8 cellular contexts compared by ENCODE assay signal in the genomic region with DNA sequence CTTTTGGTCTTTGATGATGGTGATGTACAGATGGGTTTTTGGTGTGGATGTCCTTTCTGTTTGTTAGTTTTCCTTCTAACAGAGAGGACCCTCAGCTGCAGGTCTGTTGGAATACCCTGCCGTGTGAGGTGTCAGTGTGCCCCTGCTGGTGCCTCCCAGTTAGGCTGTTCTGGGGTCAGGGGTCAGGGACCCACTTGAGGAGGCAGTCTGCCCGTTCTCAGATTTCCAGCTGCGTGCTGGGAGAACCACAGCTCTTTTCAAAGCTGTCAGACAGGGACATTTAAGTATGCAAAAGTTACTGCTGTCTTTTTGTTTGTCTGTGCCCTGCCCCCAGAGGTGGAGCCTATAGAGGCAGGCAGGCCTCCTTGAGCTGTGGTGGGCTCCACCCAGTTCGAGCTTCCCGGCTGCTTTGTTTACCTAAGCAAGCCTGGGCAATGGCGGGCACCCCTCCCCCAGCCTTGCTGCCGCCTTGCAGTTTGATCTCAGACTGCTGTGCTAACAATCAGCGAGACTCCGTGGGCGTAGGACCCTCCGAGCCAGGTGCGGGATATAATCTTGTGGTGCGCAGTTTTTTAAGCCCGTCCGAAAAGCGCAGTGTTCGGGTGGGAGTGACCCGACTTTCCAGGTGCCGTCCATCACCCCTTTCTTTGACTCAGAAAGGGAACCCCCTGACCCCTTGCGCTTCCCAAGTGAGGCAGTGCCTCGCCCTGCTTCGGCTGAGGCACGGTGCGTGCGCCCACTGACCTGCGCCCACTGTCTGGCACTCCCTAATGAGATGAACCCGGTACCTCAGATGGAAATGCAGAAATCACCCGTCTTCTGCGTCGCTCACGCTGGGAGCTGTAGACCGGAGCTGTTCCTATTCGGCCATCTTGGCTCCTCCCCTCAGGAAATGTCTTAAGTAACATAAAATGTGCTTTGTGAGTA. TPM values are rescaled to one million over a fixed set of nuclear protein-coding genes. Genes with fewer than 3 reads are reported as not detected.
DNase-seq lines count a peak whose midpoint lies in the region; ATAC-seq, FAIRE-seq and TF ChIP-seq lines count a peak whose summit lies in the region.
"Not testable (repeated sequence)": the region's sequence is repeated elsewhere in the genome, so short reads cannot be mapped to it uniquely, and the experiment has no call there.

No MANE protein-coding gene starts in this region.

- CTCF ChIA-PET in Panc1 (lab: Charles Lee): not testable (repeated sequence)
- CTCF ChIA-PET in H1 (lab: Charles Lee; ENCODE audit: partially characterized antibody): interaction anchor here (0.8 to 1.1 kb wide), 2 partner anchors 12 to 31 kb away, joined by 3 read pairs; no protein-coding TSS in a partner anchor

- not testable (repeated sequence) for H2BK15ac ChIP-seq in H1 (ENCODE audit: low read length)

- H3K4me1 ChIP-seq in GM23338 (ENCODE audit: insufficient read depth): peaks cover 11% of the 10 kb centered on the region
- H3K4me1 ChIP-seq in HUES6 (ENCODE audit: control insufficient read depth, insufficient read depth, low read length); Panc1 (ENCODE audit: control insufficient read depth, insufficient read depth, low read length); H1 (replicated peaks in 1 of 4; ENCODE audit: control insufficient read depth in 3 of 4, insufficient read depth in 4 of 4, low read length in 3 of 4); iPS-18a (ENCODE audit: control insufficient read depth, low read depth, low read length): not testable (repeated sequence)

- not testable (repeated sequence) for H2BK20ac ChIP-seq in H1 (ENCODE audit: low read length)

- H3K27me3 Mint-ChIP-seq in GM23338 (ENCODE audit: insufficient read depth, low read depth, poor library complexity); nephron progenitor cell (ENCODE audit: low read depth, poor library complexity); progenitor cell of endocrine pancreas: not testable (repeated sequence)

- not testable (repeated sequence) for H2AK5ac ChIP-seq in H1 (ENCODE audit: low read depth, low read length)

- H3K36me3 Mint-ChIP-seq in GM23338 (ENCODE audit: low read depth) (peaks cover 27% of the 10 kb centered on the region), nephron progenitor cell (ENCODE audit: low read depth) (peaks cover 33% of the 10 kb centered on the region)
- not testable (repeated sequence) for H3K36me3 Mint-ChIP-seq in progenitor cell of endocrine pancreas (ENCODE audit: insufficient read depth)

- not testable (repeated sequence) for H2AFZ ChIP-seq in GM23338
- H2AFZ ChIP-seq in H1 (ENCODE audit: low read length): peak overlapping the region; percentile 3; the same call in 1 of the 2 replicates

- H3K18ac ChIP-seq in H1 (ENCODE audit: extremely low read depth, low read length): peak overlapping the region; percentile 48; the same call in 1 of the 2 replicates

- H4K91ac ChIP-seq in H1 (replicated peaks; ENCODE audit: insufficient read length, low read length): not testable (repeated sequence)

- H3K9me3 ChIP-seq in HUES6 (ENCODE audit: control insufficient read depth, insufficient read depth, low read depth, low read length); Panc1 (ENCODE audit: control insufficient read depth, insufficient read depth, low read depth, low read length); H1 (ENCODE audit: insufficient read depth in 2 of 2, low read depth in 1 of 2, low read length in 1 of 2); iPS-18a (ENCODE audit: control insufficient read depth, low read depth, low read length): not testable (repeated sequence)

- H4K5ac ChIP-seq in H1 (ENCODE audit: insufficient read length, low read depth, low read length): peak overlapping the region; percentile 95

- H3K9ac ChIP-seq in HUES6 (ENCODE audit: low read length): peak overlapping the region; percentile 72
- H3K9ac ChIP-seq in H1 (replicated peaks in 1 of 4; ENCODE audit: extremely low read depth in 1 of 4, low read depth in 3 of 4, low read length in 3 of 4): not testable (repeated sequence)
- H3K9ac ChIP-seq in iPS-18a (ENCODE audit: low read length): peak overlapping the region; percentile 39

- TF ChIP-seq RAD21 in H1 (IDR thresholded peaks at IDR 0.05 in 1 of 2, conservative IDR thresholded peaks at IDR 0.05 in 1 of 2; ENCODE audit: low read depth in 2 of 2, low read length in 2 of 2): not testable (repeated sequence)

- not testable (repeated sequence) for H2BK120ac ChIP-seq in H1 (replicated peaks; ENCODE audit: low read depth, low read length)

- DNase-seq in GM23338 (ENCODE audit: low spot score); Panc1 (ENCODE audit: low read depth, low spot score); progenitor cell of endocrine pancreas (ENCODE audit: low spot score, unreplicated experiment): not testable (repeated sequence)
- DNase-seq in NCI-H526 (lab: John Stamatoyannopoulos, UW): peak; percentile 22 to 42
- DNase-seq in H1 (ENCODE audit: low read depth in 1 of 2, low spot score in 2 of 2): peak in 1 of 2 experiments; percentile 56
- DNase-seq in nephron progenitor cell: peak; percentile 33

- not testable (repeated sequence) for TF ChIP-seq EP300 in H1 (IDR thresholded peaks at IDR 0.05; ENCODE audit: borderline replicate concordance in 1 of 2, low read depth in 2 of 2, low read length in 2 of 2)

- in situ Hi-C loops in Panc1 (cut with HindIII; ENCODE audit: low pct_unique_long_range_greater_than_20kb, low sequenced_read_pairs): not testable (repeated sequence)

- not testable (repeated sequence) for H3K9me2 ChIP-seq in GM23338 (ENCODE audit: insufficient read depth)

- POLR2A ChIA-PET in Panc1 (lab: Charles Lee): not testable (repeated sequence)
- POLR2A ChIA-PET in H1 (lab: Charles Lee; ENCODE audit: partially characterized antibody): interaction anchor here (0.8 to 3.4 kb wide), 10 partner anchors 9 to 165 kb away, joined by 3 to 16 read pairs (median 4); a partner anchor contains a TSS

- H2BK12ac ChIP-seq in H1 (ENCODE audit: low read depth, low read length): 0 out of 2 replicates have a peak overlapping the region, but pooled peaks have one; percentile 50

- H3K23ac ChIP-seq in H1 (ENCODE audit: insufficient read length): not testable (repeated sequence)

- peak overlapping the region; percentile 41; the same call in 1 of the 2 replicates for H3K4me3 ChIP-seq in GM23338
- H3K4me3 ChIP-seq in HUES6 (ENCODE audit: low read depth, low read length): peak overlapping the region; percentile 36
- peak overlapping the region; percentile 18 to 42 for H3K4me3 ChIP-seq in Panc1 (ENCODE audit: low read depth in 2 of 2, low read length in 2 of 2)
- H3K4me3 ChIP-seq in H1 (ENCODE audit: extremely low read depth in 1 of 4, insufficient read depth in 2 of 4, low read depth in 3 of 4, low read length in 4 of 4): peak overlapping the region in 2 of 4 experiments; percentile 5 to 31; a peak in 2 of 8 replicates
- peak overlapping the region; percentile 30 for H3K4me3 ChIP-seq in iPS-18a (ENCODE audit: low read length)

- not testable (repeated sequence) for H4K20me1 ChIP-seq in GM23338 (replicated peaks; ENCODE audit: insufficient read depth); H1 (replicated peaks in 1 of 2; ENCODE audit: control insufficient read depth in 1 of 2, insufficient read depth in 2 of 2, low read length in 2 of 2)

- not testable (repeated sequence) for TF ChIP-seq POLR2A in H1 (IDR thresholded peaks at IDR 0.05; ENCODE audit: control extremely low read depth in 1 of 2, low read depth in 2 of 2, low read length in 2 of 2)

- H3K23me2 ChIP-seq in H1 (ENCODE audit: low read depth, low read length): not testable (repeated sequence)

- WGBS in H1 (ENCODE audit: extremely low coverage in 1 of 2, insufficient coverage in 1 of 2, insufficient read length in 1 of 2, insufficient replicate concordance in 2 of 2, low coverage in 1 of 2, low lambda C conversion rate in 2 of 2, missing lambda C conversion rate in 1 of 2), 2 experiments: 85% methylated on average over 21 of the region's 33 CpGs; no CpG with 5 or more reads in 1 of the 2 experiments

- peak overlapping the region; percentile 93 for H3K27ac Mint-ChIP-seq in GM23338
- peak overlapping the region; percentile 8 for H3K27ac Mint-ChIP-seq in nephron progenitor cell
- H3K27ac Mint-ChIP-seq in progenitor cell of endocrine pancreas: peak overlapping the region; percentile 76

- H3K27ac ChIP-seq in GM23338 (ENCODE audit: low read depth) (peak overlapping the region; percentile 43; the same call in 1 of the 2 replicates), HUES6 (ENCODE audit: low read depth, low read length) (peak overlapping the region; percentile 48; the same call in 1 of the 2 replicates), H1 (ENCODE audit: low read depth, low read length) (peak overlapping the region; percentile 38; the same call in 1 of the 2 replicates)
- not testable (repeated sequence) for H3K27ac ChIP-seq in Panc1 (ENCODE audit: low read length); iPS-18a (ENCODE audit: low read length)

- peak overlapping the region; percentile 93; the same call in 1 of the 2 replicates for H4K8ac ChIP-seq in H1 (ENCODE audit: extremely low read depth, insufficient read depth, low read length)

- not testable (repeated sequence) for H3K56ac ChIP-seq in H1 (replicated peaks; ENCODE audit: insufficient read length, low read depth, low read length)

- H3K36me3 ChIP-seq in GM23338 (ENCODE audit: insufficient read depth); Panc1 (ENCODE audit: control insufficient read depth, insufficient read depth, low read length); H1 (ENCODE audit: control insufficient read depth in 2 of 4, insufficient read depth in 4 of 4, low read length in 3 of 4); iPS-18a (ENCODE audit: control insufficient read depth, low read depth, low read length): not testable (repeated sequence)
- H3K36me3 ChIP-seq in HUES6 (ENCODE audit: control insufficient read depth, insufficient read depth, low read length): peaks cover 18% of the 10 kb centered on the region; the same call in 1 of the 2 replicates

- not testable (repeated sequence) for TF ChIP-seq CTCF in GM23338 (conservative IDR thresholded peaks at IDR 0.05; ENCODE audit: low read depth in 2 of 2); Panc1 (IDR thresholded peaks at IDR 0.05); H1 (IDR thresholded peaks at IDR 0.05; ENCODE audit: control extremely low read depth in 1 of 3, insufficient read depth in 1 of 3, low read depth in 1 of 3, low read length in 3 of 3); nephron progenitor cell (IDR thresholded peaks at IDR 0.05); progenitor cell of endocrine pancreas (IDR thresholded peaks at IDR 0.05; ENCODE audit: unreplicated experiment)

- not testable (repeated sequence) for ATAC-seq in GM23338, Panc1

- intact Hi-C loops in Panc1 (cut with micrococcal nuclease; ENCODE audit: unreplicated experiment): not testable (repeated sequence)

- H3K79me2 ChIP-seq in GM23338 (replicated peaks; ENCODE audit: insufficient read depth); H1 (ENCODE audit: control insufficient read depth in 1 of 2, insufficient read depth in 2 of 2, low read length in 2 of 2): not testable (repeated sequence)

- not testable (repeated sequence) for H3F3A ChIP-seq in GM23338 (replicated peaks; ENCODE audit: low read depth)

- H3K4me2 ChIP-seq in GM23338 (peak overlapping the region; percentile 73), H1 (ENCODE audit: insufficient read depth in 1 of 2, low read depth in 2 of 2, low read length in 2 of 2) (peak overlapping the region; percentile 49 to 53; a peak in 3 of 4 replicates)

- H2BK5ac ChIP-seq in H1 (ENCODE audit: low read depth, low read length): not testable (repeated sequence)

- not testable (repeated sequence) for H3K79me1 ChIP-seq in H1 (ENCODE audit: low read depth, low read length)

- FAIRE-seq in H1 (lab: Jason Lieb, UNC): not testable (repeated sequence)

- not testable (repeated sequence) for H3K27me3 ChIP-seq in GM23338 (ENCODE audit: insufficient read depth); HUES6 (ENCODE audit: control insufficient read depth, insufficient read depth, low read length); Panc1 (ENCODE audit: control insufficient read depth, insufficient read depth, low read length); H1 (replicated peaks in 1 of 4; ENCODE audit: control insufficient read depth in 3 of 4, extremely low read depth in 1 of 4, insufficient read depth in 3 of 4, low read length in 3 of 4); iPS-18a (ENCODE audit: control insufficient read depth, insufficient read depth, low read length)

- H3K4me1 Mint-ChIP-seq in GM23338 (peaks cover 15% of the 10 kb centered on the region), nephron progenitor cell (peaks cover 18% of the 10 kb centered on the region)
- H3K4me1 Mint-ChIP-seq in progenitor cell of endocrine pancreas (ENCODE audit: low read depth): not testable (repeated sequence)

- BruUV-seq in Panc1 (replicated peaks; lab: Mats Ljungman, UMichigan): not testable (repeated sequence)

- not testable (repeated sequence) for H3K4ac ChIP-seq in H1 (replicated peaks; ENCODE audit: insufficient read length, low read depth, low read length)

- H3K14ac ChIP-seq in H1 (ENCODE audit: insufficient read length): not testable (repeated sequence)

- peak overlapping the region; percentile 22; the same call in 2 of the 3 replicates for H3K4me3 Mint-ChIP-seq in GM23338
- peak overlapping the region; percentile 18 for H3K4me3 Mint-ChIP-seq in nephron progenitor cell
- H3K4me3 Mint-ChIP-seq in progenitor cell of endocrine pancreas (ENCODE audit: low read depth): peak overlapping the region; percentile 3

- H3K9me3 Mint-ChIP-seq in GM23338 (peaks cover 11% of the 10 kb centered on the region; the same call in 2 of the 3 replicates), nephron progenitor cell (peaks cover 18% of the 10 kb centered on the region)
- not testable (repeated sequence) for H3K9me3 Mint-ChIP-seq in progenitor cell of endocrine pancreas (ENCODE audit: low read depth)

RNA-seq across cellular contexts. Expression of a gene that starts 10.2 kb away (rescaled TPM):
- total RNA-seq in GM23338 (2014; rRNA removed; shearing (Covaris generic)): 10.0 and 10.6 TPM in 2 replicates
- polyA plus RNA-seq in GM23338 (2016; fragmentation: Nextera tagmentation; extraction: Ambion mirVana) (3.8 and 4.3 TPM in 2 replicates), H1 (2011; rRNA removed) (3.7 and 4.1 TPM in 2 replicates)
- total RNA-seq in Panc1 (2021; ENCODE audit: unreplicated experiment) (10.6 TPM), progenitor cell of endocrine pancreas (7.2 and 8.9 TPM in 2 replicates)
- polyA plus RNA-seq in Panc1 (2012; ENCODE audit: insufficient read length): 4.5 TPM
- total RNA-seq in H1 (2021; fragmentation: NEBNext Ultra II Directional; extraction: Animal tissue kit (Norgen Biotek cat#: 25700)): 6.9 and 7.3 TPM in 2 replicates
- polyA plus RNA-seq in H1 (2011; cell fraction: cytosol; rRNA removed): 6.0 TPM
- polyA plus RNA-seq in H1 (2011; cell fraction: nucleus; rRNA removed): 7.8 TPM
- 3.6 to 5.2 TPM (median 4.0 TPM) in 4 replicates for polyA plus RNA-seq in H1 (2012, experiment 1 of 2)
- 0.38 TPM for polyA plus RNA-seq in H1 (2012, experiment 2 of 2)
- polyA plus RNA-seq in H1 (2013, experiment 1 of 2): 6.4 TPM
- 5.7 TPM for polyA plus RNA-seq in H1 (2013, experiment 2 of 2)
- 13.6 and 19.1 TPM in 2 replicates for polyA minus RNA-seq in H1 (2011; rRNA and poly(A)+ RNA removed)
- polyA minus RNA-seq in H1 (2011; cell fraction: cytosol; rRNA and poly(A)+ RNA removed): 8.7 TPM
- 19.3 TPM for polyA minus RNA-seq in H1 (2011; cell fraction: nucleus; rRNA and poly(A)+ RNA removed)

Comparison
In these comparisons a context has a peak if more than half of its experiments do, and no peak if none do; other contexts are left out.
1. H3K27ac Mint-ChIP-seq: peak in every context shown above with its lines; median percentile 93 in GM23338; 76 in progenitor cell of endocrine pancreas; 8 in nephron progenitor cell.